Comparison of ENCODE assay signal across 1 cellular context in the genomic region with DNA sequence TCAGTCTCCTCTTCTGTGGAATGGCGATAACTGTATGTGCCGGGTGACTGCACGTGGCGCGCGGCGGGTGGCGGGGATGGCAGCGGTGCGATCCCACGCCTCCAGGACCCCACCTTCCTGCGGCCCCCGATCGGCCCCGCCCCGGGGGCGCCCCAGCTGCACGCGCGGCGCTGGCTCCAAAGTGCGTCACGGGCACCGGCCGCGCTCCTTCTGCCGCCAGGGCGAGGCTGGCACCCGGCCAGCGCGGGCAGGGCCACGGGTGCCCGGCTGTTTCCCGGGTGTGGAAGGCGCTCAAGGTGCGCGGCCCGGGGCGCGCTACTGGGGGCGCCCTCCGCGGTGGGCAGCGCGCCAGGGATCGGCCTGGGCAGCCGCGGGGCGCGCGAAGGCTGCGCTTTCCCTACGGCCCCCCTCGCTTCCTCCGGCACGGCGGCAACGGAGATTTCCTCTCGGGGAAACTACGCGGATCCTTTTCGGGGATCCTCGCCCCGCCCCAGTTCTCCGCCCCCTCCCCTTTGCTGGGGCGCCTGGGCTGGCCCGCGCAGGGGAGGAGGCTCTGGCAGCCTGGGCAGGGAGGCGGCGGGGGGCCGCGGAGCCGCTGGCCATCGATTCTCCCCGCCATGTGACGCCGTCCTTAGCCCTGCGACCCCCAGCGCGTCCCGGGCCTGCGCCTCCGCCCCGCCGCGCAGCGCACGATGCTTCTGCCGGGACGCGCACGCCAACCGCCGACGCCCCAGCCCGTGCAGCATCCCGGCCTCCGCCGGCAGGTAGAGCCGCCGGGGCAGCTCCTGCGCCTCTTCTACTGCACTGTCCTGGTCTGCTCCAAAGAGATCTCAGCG.
A peak's percentile ranks its signal among the peaks of the same experiment; 100 is the strongest.
TF ChIP-seq lines count a peak whose summit lies in the region.

Gene EVA1C, plus strand, starts transcription at position 545 of the 836 bp plus-strand sequence. Its CDS starts 148 bp downstream, at position 693.

TF ChIP-seq in HEK293, 187 proteins besides CTCF, POLR2A, EP300 and RAD21 (continued from another document and continues in another):
- TF ChIP-seq, protein P1, sequence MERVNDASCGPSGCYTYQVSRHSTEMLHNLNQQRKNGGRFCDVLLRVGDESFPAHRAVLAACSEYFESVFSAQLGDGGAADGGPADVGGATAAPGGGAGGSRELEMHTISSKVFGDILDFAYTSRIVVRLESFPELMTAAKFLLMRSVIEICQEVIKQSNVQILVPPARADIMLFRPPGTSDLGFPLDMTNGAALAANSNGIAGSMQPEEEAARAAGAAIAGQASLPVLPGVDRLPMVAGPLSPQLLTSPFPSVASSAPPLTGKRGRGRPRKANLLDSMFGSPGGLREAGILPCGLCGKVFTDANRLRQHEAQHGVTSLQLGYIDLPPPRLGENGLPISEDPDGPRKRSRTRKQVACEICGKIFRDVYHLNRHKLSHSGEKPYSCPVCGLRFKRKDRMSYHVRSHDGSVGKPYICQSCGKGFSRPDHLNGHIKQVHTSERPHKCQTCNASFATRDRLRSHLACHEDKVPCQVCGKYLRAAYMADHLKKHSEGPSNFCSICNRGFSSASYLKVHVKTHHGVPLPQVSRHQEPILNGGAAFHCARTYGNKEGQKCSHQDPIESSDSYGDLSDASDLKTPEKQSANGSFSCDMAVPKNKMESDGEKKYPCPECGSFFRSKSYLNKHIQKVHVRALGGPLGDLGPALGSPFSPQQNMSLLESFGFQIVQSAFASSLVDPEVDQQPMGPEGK (tag by site-specific recombination; IDR thresholded peaks at IDR 0.05): peak; percentile 5
- TF ChIP-seq ZXDB (tag by site-specific recombination; IDR thresholded peaks at IDR 0.05) (no peak), KLF9 (tag by site-specific recombination; IDR thresholded peaks at IDR 0.05; ENCODE audit: low read depth) (0 out of 2 replicates have a peak, but pooled peaks have one; percentile 0), PRDM10 (tag by site-specific recombination; IDR thresholded peaks at IDR 0.05) (peak; percentile 75), KLF16 (tag by site-specific recombination; IDR thresholded peaks at IDR 0.05) (peak; percentile 31; the same call in 1 of the 2 replicates), ZNF433 (tag by site-specific recombination; IDR thresholded peaks at IDR 0.05; ENCODE audit: low read depth) (no peak), ZNF792 (tag by site-specific recombination; IDR thresholded peaks at IDR 0.05) (no peak), ZNF501 (tag by site-specific recombination; IDR thresholded peaks at IDR 0.05) (no peak), ZNF558 (tag by site-specific recombination; IDR thresholded peaks at IDR 0.05) (no peak), SP2 (tag by site-specific recombination; IDR thresholded peaks at IDR 0.05) (peak; percentile 42), ZNF747 (tag by site-specific recombination; IDR thresholded peaks at IDR 0.05) (no peak), ZNF544 (tag by site-specific recombination; IDR thresholded peaks at IDR 0.05) (no peak), ZNF398 (tag by site-specific recombination; IDR thresholded peaks at IDR 0.05) (peak; percentile 49; the same call in 1 of the 2 replicates), ZNF138 (tag by site-specific recombination; IDR thresholded peaks at IDR 0.05; ENCODE audit: borderline replicate concordance) (no peak), ZNF626 (tag by site-specific recombination; IDR thresholded peaks at IDR 0.05) (no peak), ZNF121 (tag by site-specific recombination; IDR thresholded peaks at IDR 0.05) (peak; percentile 68; the same call in 1 of the 2 replicates), ZNF704 (tag by site-specific recombination; IDR thresholded peaks at IDR 0.05) (no peak), HOXD13 (CRISPR knock-in tag; IDR thresholded peaks at IDR 0.05; ENCODE audit: borderline replicate concordance) (no peak), ZBTB20 (tag by site-specific recombination; IDR thresholded peaks at IDR 0.05) (peak; percentile 73), PBX3 (CRISPR knock-in tag; IDR thresholded peaks at IDR 0.05) (0 out of 2 replicates have a peak, but pooled peaks have one; percentile 29), ZNF785 (tag by site-specific recombination; IDR thresholded peaks at IDR 0.05) (peak; percentile 70; the same call in 1 of the 2 replicates), ZSCAN30 (tag by site-specific recombination; IDR thresholded peaks at IDR 0.05) (peak; percentile 56), ZBTB8A (tag by site-specific recombination; IDR thresholded peaks at IDR 0.05) (peak; percentile 79), ZEB2 (tag by site-specific recombination; IDR thresholded peaks at IDR 0.05) (peak; percentile 67), KLF1 (tag by site-specific recombination; IDR thresholded peaks at IDR 0.05) (peak; percentile 62), ZNF658 (tag by site-specific recombination; IDR thresholded peaks at IDR 0.05) (no peak), ZNF561 (tag by site-specific recombination; IDR thresholded peaks at IDR 0.05; ENCODE audit: borderline replicate concordance) (no peak; the same call in 1 of the 2 replicates), ZSCAN4 (tag by site-specific recombination; IDR thresholded peaks at IDR 0.05) (no peak), SCRT2 (tag by site-specific recombination; IDR thresholded peaks at IDR 0.05) (no peak)
- TF ChIP-seq, protein P2, sequence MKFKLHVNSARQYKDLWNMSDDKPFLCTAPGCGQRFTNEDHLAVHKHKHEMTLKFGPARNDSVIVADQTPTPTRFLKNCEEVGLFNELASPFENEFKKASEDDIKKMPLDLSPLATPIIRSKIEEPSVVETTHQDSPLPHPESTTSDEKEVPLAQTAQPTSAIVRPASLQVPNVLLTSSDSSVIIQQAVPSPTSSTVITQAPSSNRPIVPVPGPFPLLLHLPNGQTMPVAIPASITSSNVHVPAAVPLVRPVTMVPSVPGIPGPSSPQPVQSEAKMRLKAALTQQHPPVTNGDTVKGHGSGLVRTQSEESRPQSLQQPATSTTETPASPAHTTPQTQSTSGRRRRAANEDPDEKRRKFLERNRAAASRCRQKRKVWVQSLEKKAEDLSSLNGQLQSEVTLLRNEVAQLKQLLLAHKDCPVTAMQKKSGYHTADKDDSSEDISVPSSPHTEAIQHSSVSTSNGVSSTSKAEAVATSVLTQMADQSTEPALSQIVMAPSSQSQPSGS (tag by site-specific recombination; IDR thresholded peaks at IDR 0.05; ENCODE audit: low read depth): no peak
- TF ChIP-seq, protein P3, sequence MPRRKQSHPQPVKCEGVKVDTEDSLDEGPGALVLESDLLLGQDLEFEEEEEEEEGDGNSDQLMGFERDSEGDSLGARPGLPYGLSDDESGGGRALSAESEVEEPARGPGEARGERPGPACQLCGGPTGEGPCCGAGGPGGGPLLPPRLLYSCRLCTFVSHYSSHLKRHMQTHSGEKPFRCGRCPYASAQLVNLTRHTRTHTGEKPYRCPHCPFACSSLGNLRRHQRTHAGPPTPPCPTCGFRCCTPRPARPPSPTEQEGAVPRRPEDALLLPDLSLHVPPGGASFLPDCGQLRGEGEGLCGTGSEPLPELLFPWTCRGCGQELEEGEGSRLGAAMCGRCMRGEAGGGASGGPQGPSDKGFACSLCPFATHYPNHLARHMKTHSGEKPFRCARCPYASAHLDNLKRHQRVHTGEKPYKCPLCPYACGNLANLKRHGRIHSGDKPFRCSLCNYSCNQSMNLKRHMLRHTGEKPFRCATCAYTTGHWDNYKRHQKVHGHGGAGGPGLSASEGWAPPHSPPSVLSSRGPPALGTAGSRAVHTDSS (tag by site-specific recombination; IDR thresholded peaks at IDR 0.05): no peak
- TF ChIP-seq, protein P4, sequence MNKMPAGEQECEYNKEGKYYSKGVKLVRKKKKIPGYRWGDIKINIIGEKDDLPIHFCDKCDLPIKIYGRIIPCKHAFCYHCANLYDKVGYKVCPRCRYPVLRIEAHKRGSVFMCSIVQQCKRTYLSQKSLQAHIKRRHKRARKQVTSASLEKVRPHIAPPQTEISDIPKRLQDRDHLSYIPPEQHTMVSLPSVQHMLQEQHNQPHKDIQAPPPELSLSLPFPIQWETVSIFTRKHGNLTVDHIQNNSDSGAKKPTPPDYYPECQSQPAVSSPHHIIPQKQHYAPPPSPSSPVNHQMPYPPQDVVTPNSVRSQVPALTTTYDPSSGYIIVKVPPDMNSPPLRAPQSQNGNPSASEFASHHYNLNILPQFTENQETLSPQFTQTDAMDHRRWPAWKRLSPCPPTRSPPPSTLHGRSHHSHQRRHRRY (tag by site-specific recombination; IDR thresholded peaks at IDR 0.05): no peak
- TF ChIP-seq, protein P5, sequence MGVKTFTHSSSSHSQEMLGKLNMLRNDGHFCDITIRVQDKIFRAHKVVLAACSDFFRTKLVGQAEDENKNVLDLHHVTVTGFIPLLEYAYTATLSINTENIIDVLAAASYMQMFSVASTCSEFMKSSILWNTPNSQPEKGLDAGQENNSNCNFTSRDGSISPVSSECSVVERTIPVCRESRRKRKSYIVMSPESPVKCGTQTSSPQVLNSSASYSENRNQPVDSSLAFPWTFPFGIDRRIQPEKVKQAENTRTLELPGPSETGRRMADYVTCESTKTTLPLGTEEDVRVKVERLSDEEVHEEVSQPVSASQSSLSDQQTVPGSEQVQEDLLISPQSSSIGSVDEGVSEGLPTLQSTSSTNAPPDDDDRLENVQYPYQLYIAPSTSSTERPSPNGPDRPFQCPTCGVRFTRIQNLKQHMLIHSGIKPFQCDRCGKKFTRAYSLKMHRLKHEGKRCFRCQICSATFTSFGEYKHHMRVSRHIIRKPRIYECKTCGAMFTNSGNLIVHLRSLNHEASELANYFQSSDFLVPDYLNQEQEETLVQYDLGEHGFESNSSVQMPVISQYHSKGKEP (tag by site-specific recombination; IDR thresholded peaks at IDR 0.05): peak; percentile 62; the same call in 1 of the 2 replicates
